In genomic region chr2:55718165-55719008, GRCh38 we compare ENCODE assay signal across 8 cellular contexts. TPM values are rescaled to one million over a fixed set of nuclear protein-coding genes. Genes with fewer than 3 reads are reported as not detected.
A peak's percentile ranks its signal among the peaks of the same experiment; 100 is the strongest.
DNase-seq lines count a peak whose midpoint lies in the region; ATAC-seq and TF ChIP-seq lines count a peak whose summit lies in the region.

No MANE protein-coding gene starts in this region.

- H3K4me3 ChIP-seq in GM23248 = no peak overlapping the region
- H3K4me3 ChIP-seq in SU-DHL-6 (ENCODE audit: insufficient read depth, low read length, poor library complexity, severe bottlenecking) = no peak overlapping the region

- ATAC-seq in GM21619 (IDR thresholded peaks at IDR 0.05; ENCODE audit: unreplicated experiment) = no peak

- no peaks in the 10 kb centered on the region for H3K36me3 ChIP-seq in GM23248 (ENCODE audit: low read depth)
- no peaks in the 10 kb centered on the region for H3K36me3 ChIP-seq in SU-DHL-6 (ENCODE audit: low read length)

- no peaks in the 10 kb centered on the region for H3K9me2 ChIP-seq in GM23248 (ENCODE audit: insufficient read depth)
- H3K9me2 ChIP-seq in SU-DHL-6 (replicated peaks; ENCODE audit: insufficient read depth, low read length) = no peaks in the 10 kb centered on the region

- H3K27me3 ChIP-seq in GM23248 (replicated peaks; ENCODE audit: insufficient read depth) (no peaks in the 10 kb centered on the region), SU-DHL-6 (ENCODE audit: low read length) (no peaks in the 10 kb centered on the region)

- H3K4me2 ChIP-seq in GM23248 (ENCODE audit: unreplicated experiment) (no peak overlapping the region), SU-DHL-6 (ENCODE audit: low read depth, low read length, poor library complexity, severe bottlenecking) (no peak overlapping the region)

- no peaks in the 10 kb centered on the region for H3K9me3 ChIP-seq in GM23248 (ENCODE audit: low read depth)
- H3K9me3 ChIP-seq in SU-DHL-6 (ENCODE audit: insufficient read depth, low read length) = no peaks in the 10 kb centered on the region

- peak overlapping the region; percentile 39; the same call in 1 of the 2 replicates for H2AFZ ChIP-seq in GM23248
- no peak overlapping the region for H2AFZ ChIP-seq in SU-DHL-6 (ENCODE audit: low read depth, low read length, severe bottlenecking)

- peak; percentile 92 for TF ChIP-seq CTCF in SU-DHL-6 (IDR thresholded peaks at IDR 0.05; ENCODE audit: insufficient read depth, low read length, poor library complexity, severe bottlenecking)

- in situ Hi-C loops in G401 (cut with HindIII; ENCODE audit: low sequenced_read_pairs) (loop anchor here (10.0 kb wide), 1 partner anchor 246 kb away; no protein-coding TSS in a partner anchor), GM23248 (cut with MboI) (loop anchor here (10.0 kb wide), 1 partner anchor 406 kb away; no protein-coding TSS in a partner anchor)

- no peaks in the 10 kb centered on the region for H3K79me2 ChIP-seq in GM23248 (ENCODE audit: insufficient read depth)
- no peaks in the 10 kb centered on the region for H3K79me2 ChIP-seq in SU-DHL-6 (ENCODE audit: insufficient read depth, low read length)

- H3K27ac ChIP-seq in GM23248 (no peak overlapping the region), SU-DHL-6 (ENCODE audit: low read depth, low read length) (no peak overlapping the region)

- H3K4me1 ChIP-seq in GM23248 (ENCODE audit: insufficient read depth) = peaks cover 9% of the 10 kb centered on the region

- 23 to 25% methylated on average over 11 of the region's 11 CpGs for WGBS in GM23248 (ENCODE audit: low coverage in 1 of 2, low lambda C conversion rate in 2 of 2, missing lambda C conversion rate in 2 of 2), 2 experiments

- H3F3A ChIP-seq in GM23248 (ENCODE audit: insufficient read depth) (no peaks in the 10 kb centered on the region), SU-DHL-6 (ENCODE audit: insufficient read depth) (no peaks in the 10 kb centered on the region)

- H4K20me1 ChIP-seq in GM23248 (ENCODE audit: insufficient read depth) (no peaks in the 10 kb centered on the region), SU-DHL-6 (ENCODE audit: low read depth, low read length) (no peaks in the 10 kb centered on the region)

- H3K9ac ChIP-seq in GM23248 (no peak overlapping the region), SU-DHL-6 (ENCODE audit: low read length) (no peak overlapping the region)

- DNase-seq in G401 (ENCODE audit: low spot score) = peak; percentile 60
- peak; percentile 84 for DNase-seq in GM23248
- peak; percentile 57 to 92 (median 91) for DNase-seq in NCI-H1417 (lab: John Stamatoyannopoulos, UW)
- peak; percentile 88 for DNase-seq in dermis blood vessel endothelial cell
- DNase-seq in medulla oblongata (ENCODE audit: extremely low spot score) = peak; percentile 87
- DNase-seq in superior temporal gyrus (ENCODE audit: extremely low spot score) = peak; percentile 96

RNA-seq across cellular contexts. Expression of gene PNPT1, which starts 24.7 kb away (rescaled TPM):
- 27.4 and 51.7 TPM in 2 replicates for total RNA-seq in G401 (2014; rRNA removed; shearing (Covaris generic))
- 17.3 and 33.9 TPM in 2 replicates for total RNA-seq in GM23248 (2014; rRNA removed; shearing (Covaris generic))
- polyA plus RNA-seq in GM23248 (2016; fragmentation: Nextera tagmentation; extraction: Ambion mirVana) = 20.6 and 21.9 TPM in 2 replicates
- 17.5 and 32.1 TPM in 2 replicates for total RNA-seq in dermis blood vessel endothelial cell
